15 cellular contexts compared by ENCODE assay signal in genomic region chr2:134281815-134282419, GRCh38. TPM values are rescaled to one million over a fixed set of nuclear protein-coding genes. Genes with fewer than 3 reads are reported as not detected.
A peak's percentile ranks its signal among the peaks of the same experiment; 100 is the strongest.
DNase-seq lines count a peak whose midpoint lies in the region; ATAC-seq and TF ChIP-seq lines count a peak whose summit lies in the region.
"Had no signal": no experiment of that assay in that cellular context is flagged by ENCODE, and none has a peak within 500 bp of the region (broad histone marks: within the 10 kb centered on the region; RNA-seq: fewer than 3 reads in every experiment).

No MANE protein-coding gene starts in this region.

- H2AK5ac ChIP-seq in mesenchymal stem cell (ENCODE audit: low read length, severe bottlenecking), result no peak overlapping the region

- no peaks in the 10 kb centered on the region for H3F3A ChIP-seq in neural progenitor cell (ENCODE audit: low read depth)

- POLR2A ChIA-PET in activated B cell treated with CpG ODN at 0.5 μM for 24 hours (lab: Charles Lee), result interaction anchor here (1.1 to 2.6 kb wide), 5 partner anchors 8 to 130 kb away, joined by 3 to 10 read pairs (median 4); partner anchors contain the start of gene MGAT5

- no peak overlapping the region for H3K23ac ChIP-seq in mesenchymal stem cell (ENCODE audit: low read length in 2 of 2)

- no peaks in the 10 kb centered on the region for H3K79me2 ChIP-seq in neural progenitor cell (ENCODE audit: low read depth)

- peak overlapping the region; percentile 35 for H4K8ac ChIP-seq in mesenchymal stem cell (ENCODE audit: low read length)

- peak overlapping the region; percentile 25 for H3K4me3 Mint-ChIP-seq in activated B cell treated with CpG ODN at 0.5 μM for 24 hours
- H3K4me3 Mint-ChIP-seq in neural progenitor cell, result no peak overlapping the region
- H3K4me3 Mint-ChIP-seq: GM23338 had no signal

- H3K36me3 Mint-ChIP-seq in activated B cell treated with CpG ODN at 0.5 μM for 24 hours (ENCODE audit: low read depth), result peaks cover 27% of the 10 kb centered on the region
- H3K36me3 Mint-ChIP-seq in neural progenitor cell, result peaks cover 1% of the 10 kb centered on the region

- H2BK15ac ChIP-seq in mesenchymal stem cell (ENCODE audit: low read depth, poor library complexity, severe bottlenecking), result no peak overlapping the region

- peak overlapping the region in 9 of 11 experiments; percentile 32 to 85 (median 63); a peak in 18 of 22 replicates for H3K27ac ChIP-seq in BLaER1 treated with 17β-estradiol and CSF1 and Interleukin-3, amounts not matched to agents 10 nM and 100 nM
- no peak overlapping the region for H3K27ac ChIP-seq in mesenchymal stem cell (ENCODE audit: low read length, poor library complexity, severe bottlenecking)
- no peak overlapping the region for H3K27ac ChIP-seq in ovary
- H3K27ac ChIP-seq in neural progenitor cell, result no peak overlapping the region
- no peak overlapping the region for H3K27ac ChIP-seq in vagina
- H3K27ac ChIP-seq: upper lobe of right lung had no signal

- H2BK120ac ChIP-seq in mesenchymal stem cell (ENCODE audit: low read depth, low read length), result no peak overlapping the region

- CTCF ChIA-PET in activated B cell treated with CpG ODN at 0.5 μM for 24 hours (lab: Charles Lee), result interaction anchor here (0.7 to 1.5 kb wide), 4 partner anchors 20 to 53 kb away, joined by 4 to 5 read pairs (median 4); no protein-coding TSS in a partner anchor

- peak overlapping the region; percentile 8 to 70 (median 53); a peak in 13 of 22 replicates for H3K9ac ChIP-seq in BLaER1 treated with 17β-estradiol and CSF1 and Interleukin-3, amounts not matched to agents 10 nM and 100 nM
- H3K9ac ChIP-seq in mesenchymal stem cell (ENCODE audit: low read length), result no peak overlapping the region
- no peak overlapping the region for H3K9ac ChIP-seq in neural progenitor cell

- H3K27me3 Mint-ChIP-seq in activated B cell treated with CpG ODN at 0.5 μM for 24 hours (no peaks in the 10 kb centered on the region), neural progenitor cell (ENCODE audit: insufficient read depth, low read depth) (no peaks in the 10 kb centered on the region)

- peak overlapping the region in 1 of 2 experiments; percentile 11 for H3K18ac ChIP-seq in mesenchymal stem cell (ENCODE audit: low read depth in 1 of 2, low read length in 2 of 2)

- H3K27me3 ChIP-seq in BLaER1 treated with 17β-estradiol and CSF1 and Interleukin-3, amounts not matched to agents 10 nM and 100 nM, result no peaks in the 10 kb centered on the region
- H3K27me3 ChIP-seq in mesenchymal stem cell (ENCODE audit: control insufficient read depth in 1 of 2, insufficient read depth in 1 of 2, low read length in 2 of 2) (no peaks in the 10 kb centered on the region), ovary (no peaks in the 10 kb centered on the region), neural progenitor cell (no peaks in the 10 kb centered on the region), vagina (no peaks in the 10 kb centered on the region)
- H3K27me3 ChIP-seq: upper lobe of right lung had no signal

- no peak overlapping the region for H2BK5ac ChIP-seq in mesenchymal stem cell (ENCODE audit: low read depth, low read length, poor library complexity, severe bottlenecking)

- peak overlapping the region; percentile 71 to 93 (median 82) for H3K4me2 ChIP-seq in BLaER1 treated with 17β-estradiol and CSF1 and Interleukin-3, amounts not matched to agents 10 nM and 100 nM
- H3K4me2 ChIP-seq in mesenchymal stem cell (ENCODE audit: low read length, poor library complexity, severe bottlenecking) (no peak overlapping the region), neural progenitor cell (no peak overlapping the region)
- H3K4me2 ChIP-seq: GM23338 had no signal

- H3K4me3 ChIP-seq in BLaER1 treated with 17β-estradiol and CSF1 and Interleukin-3, amounts not matched to agents 10 nM and 100 nM, result peak overlapping the region in 3 of 10 experiments; percentile 6 to 14 (median 8); a peak in 2 of 20 replicates
- peak overlapping the region; percentile 28; the same call in 1 of the 2 replicates for H3K4me3 ChIP-seq in GM08714 (ENCODE audit: low read length)
- H3K4me3 ChIP-seq in mesenchymal stem cell (ENCODE audit: insufficient read depth in 1 of 2, low read depth in 1 of 2, low read length in 2 of 2), result no peak overlapping the region
- H3K4me3 ChIP-seq in ovary, result no peak overlapping the region
- no peak overlapping the region for H3K4me3 ChIP-seq in neural progenitor cell
- no peak overlapping the region for H3K4me3 ChIP-seq in vagina
- H3K4me3 ChIP-seq: GM23338, upper lobe of right lung had no signal

- TF ChIP-seq CTCF in activated B cell treated with CpG ODN at 0.5 μM for 24 hours (IDR thresholded peaks at IDR 0.05), result no peak
- no peak for TF ChIP-seq CTCF in ovary (IDR thresholded peaks at IDR 0.05)
- no peak for TF ChIP-seq CTCF in neural progenitor cell (IDR thresholded peaks at IDR 0.05)
- TF ChIP-seq CTCF in vagina (IDR thresholded peaks at IDR 0.05), result no peak

- TF ChIP-seq POLR2A in ovary (IDR thresholded peaks at IDR 0.05) (no peak), vagina (IDR thresholded peaks at IDR 0.05) (no peak)

- no peak for TF ChIP-seq EP300 in ovary (IDR thresholded peaks at IDR 0.05)

- peaks cover 79 to 100% (median 96%) of the 10 kb centered on the region in 10 experiments for H3K4me1 ChIP-seq in BLaER1 treated with 17β-estradiol and CSF1 and Interleukin-3, amounts not matched to agents 10 nM and 100 nM
- H3K4me1 ChIP-seq in mesenchymal stem cell (ENCODE audit: control insufficient read depth, insufficient read depth, low read depth, low read length), result peaks cover under 1% of the 10 kb centered on the region
- peaks cover 13% of the 10 kb centered on the region for H3K4me1 ChIP-seq in ovary (ENCODE audit: insufficient read depth)
- no peaks in the 10 kb centered on the region for H3K4me1 ChIP-seq in neural progenitor cell
- H3K4me1 ChIP-seq in vagina, result no peaks in the 10 kb centered on the region
- H3K4me1 ChIP-seq: upper lobe of right lung had no signal

- peaks cover 15 to 22% (median 17%) of the 10 kb centered on the region in 11 experiments for H3K9me3 ChIP-seq in BLaER1 treated with 17β-estradiol and CSF1 and Interleukin-3, amounts not matched to agents 10 nM and 100 nM (replicated peaks in 1 of 11)
- no peaks in the 10 kb centered on the region for H3K9me3 ChIP-seq in mesenchymal stem cell (ENCODE audit: control insufficient read depth, low read length)
- no peaks in the 10 kb centered on the region for H3K9me3 ChIP-seq in ovary
- no peaks in the 10 kb centered on the region for H3K9me3 ChIP-seq in neural progenitor cell (ENCODE audit: low read depth)
- H3K9me3 ChIP-seq in vagina, result no peaks in the 10 kb centered on the region
- H3K9me3 ChIP-seq: upper lobe of right lung had no signal

- H2AFZ ChIP-seq in mesenchymal stem cell (ENCODE audit: low read depth, low read length) (no peak overlapping the region), neural progenitor cell (replicated peaks) (no peak overlapping the region)
- H2AFZ ChIP-seq: GM23338 had no signal

- peak overlapping the region in 1 of 2 experiments; percentile 11 for H3K4ac ChIP-seq in mesenchymal stem cell (ENCODE audit: low read depth in 1 of 2, low read length in 2 of 2)

- WGBS in mesenchymal stem cell, result 96% methylated on average over 4 of the region's 5 CpGs
- WGBS in ovary, 3 donors, result 90 to 94% (median 92%) methylated on average over 5 of the region's 5 CpGs

- peaks cover 19 to 44% (median 34%) of the 10 kb centered on the region in 11 experiments; a peak in 21 of 22 replicates for H3K36me3 ChIP-seq in BLaER1 treated with 17β-estradiol and CSF1 and Interleukin-3, amounts not matched to agents 10 nM and 100 nM
- H3K36me3 ChIP-seq in mesenchymal stem cell (ENCODE audit: control insufficient read depth in 1 of 2, insufficient read depth in 2 of 2, low read depth in 1 of 2, low read length in 2 of 2) (no peaks in the 10 kb centered on the region), ovary (no peaks in the 10 kb centered on the region), neural progenitor cell (no peaks in the 10 kb centered on the region), vagina (no peaks in the 10 kb centered on the region)
- H3K36me3 ChIP-seq: upper lobe of right lung had no signal

- H3K4me1 Mint-ChIP-seq in activated B cell treated with CpG ODN at 0.5 μM for 24 hours, result peaks cover 80% of the 10 kb centered on the region
- peaks cover 10% of the 10 kb centered on the region for H3K4me1 Mint-ChIP-seq in neural progenitor cell

- peak overlapping the region in 1 of 2 experiments; percentile 56 for H3K14ac ChIP-seq in mesenchymal stem cell (ENCODE audit: low read length in 2 of 2)

- peaks cover 0 to 85% (median 0%) of the 10 kb centered on the region in 11 experiments; a peak in 8 of 22 replicates for H4K20me1 ChIP-seq in BLaER1 treated with 17β-estradiol and CSF1 and Interleukin-3, amounts not matched to agents 10 nM and 100 nM
- peaks cover 4% of the 10 kb centered on the region for H4K20me1 ChIP-seq in neural progenitor cell (ENCODE audit: low read depth)

- H3K27ac Mint-ChIP-seq in activated B cell treated with CpG ODN at 0.5 μM for 24 hours, result peak overlapping the region; percentile 90
- no peak overlapping the region for H3K27ac Mint-ChIP-seq in neural progenitor cell
- H3K27ac Mint-ChIP-seq: GM23338 had no signal

- H3K9me3 Mint-ChIP-seq in activated B cell treated with CpG ODN at 0.5 μM for 24 hours, result peaks cover 4% of the 10 kb centered on the region
- H3K9me3 Mint-ChIP-seq in neural progenitor cell, result no peaks in the 10 kb centered on the region
- H3K9me3 Mint-ChIP-seq: GM23338 had no signal

- H2BK12ac ChIP-seq in mesenchymal stem cell (ENCODE audit: low read length in 2 of 2), result no peak overlapping the region

- DNase-seq in activated B cell treated with CpG ODN at 0.5 μM for 24 hours (no peak), mesenchymal stem cell (no peak), OCI-M2 (lab: John Stamatoyannopoulos, UW; ENCODE audit: unreplicated experiment) (no peak), ovary (no peak), neural progenitor cell (ENCODE audit: low spot score) (no peak), vagina (ENCODE audit: extremely low spot score in 2 of 2) (no peak)
- DNase-seq: C1 segment of cervical spinal cord, DND-41, kidney glomerular epithelial cell, NCI-H1105 treated with DMSO at 0.1 percent for 48 hours, NCI-H510A, upper lobe of right lung had no signal

- peaks cover 14% of the 10 kb centered on the region for H3K79me1 ChIP-seq in mesenchymal stem cell (replicated peaks; ENCODE audit: low read length, poor library complexity, severe bottlenecking)

- peak; percentile 17 for ATAC-seq in activated B cell treated with CpG ODN at 0.5 μM for 24 hours (ENCODE audit: low read depth)
- ATAC-seq: GM23338, upper lobe of right lung had no signal

- intact Hi-C loops in activated B cell treated with CpG ODN at 0.5 μM for 24 hours (cut with micrococcal nuclease), result loop anchor here (2.0 kb wide), 1 partner anchor 637 kb away; the partner anchor contains the start of gene CCNT2
- intact Hi-C loops in ovary (cut with DNase I), result no loop called here
- intact Hi-C loops in vagina (cut with DNase I), result no loop called here

- H4K91ac ChIP-seq in mesenchymal stem cell (ENCODE audit: low read length), result no peak overlapping the region

RNA-seq across cellular contexts. Expression of gene MGAT5, which starts 28.0 kb away (rescaled TPM):
- 66.7 and 69.0 TPM in 2 replicates for total RNA-seq in activated B cell treated with CpG ODN at 0.5 μM for 24 hours
- polyA plus RNA-seq in mesenchymal stem cell (2013, experiment 1 of 2), result 75.8 TPM
- polyA plus RNA-seq in mesenchymal stem cell (2013, experiment 2 of 2), result 73.2 TPM
- total RNA-seq in ovary, result 10 to 100 TPM; 23.5 to 47.6 (median 32.4) TPM
- 10 to 100 TPM; 11.3 to 61.2 TPM for polyA plus RNA-seq in ovary
- total RNA-seq in neural progenitor cell (ENCODE audit: low replicate concordance), result 21.2 and 28.8 TPM in 2 replicates
- total RNA-seq in vagina, result 16.7 TPM

Comparison
In these comparisons a context has a peak if more than half of its experiments do, and no peak if none do; other contexts are left out.
1. H3K27ac ChIP-seq: peak in BLaER1 treated with 17β-estradiol and CSF1 and Interleukin-3, amounts not matched to agents 10 nM and 100 nM (9 of 11); none in mesenchymal stem cell (single experiment), ovary (0 of 2), neural progenitor cell (single experiment) and vagina (single experiment).
2. H3K4me2 ChIP-seq: peak in BLaER1 treated with 17β-estradiol and CSF1 and Interleukin-3, amounts not matched to agents 10 nM and 100 nM (11 of 11); none in mesenchymal stem cell (single experiment) and neural progenitor cell (single experiment).
3. H3K9ac ChIP-seq: peak in BLaER1 treated with 17β-estradiol and CSF1 and Interleukin-3, amounts not matched to agents 10 nM and 100 nM (11 of 11); none in mesenchymal stem cell (single experiment) and neural progenitor cell (single experiment).